In genomic region chr5:35159370-35159742, GRCh38 we compare ENCODE assay signal across 1 cellular context.
TF ChIP-seq lines count a peak whose summit lies in the region.

No MANE protein-coding gene starts in this region.

TF ChIP-seq in HepG2, 621 proteins besides CTCF, POLR2A, EP300 and RAD21 (continued from another document and continues in another):
- TF ChIP-seq ZUFSP (CRISPR knock-in tag; IDR thresholded peaks at IDR 0.05; ENCODE audit: borderline replicate concordance), result no peak
- TF ChIP-seq FOXA3 (CRISPR knock-in tag; IDR thresholded peaks at IDR 0.05), result peak; percentile 87
- TF ChIP-seq PPARG (CRISPR knock-in tag; conservative IDR thresholded peaks at IDR 0.05), result no peak
- TF ChIP-seq ZNF317 (CRISPR knock-in tag; IDR thresholded peaks at IDR 0.05), result no peak
- TF ChIP-seq ZSCAN12 (CRISPR knock-in tag; IDR thresholded peaks at IDR 0.05), result no peak
- TF ChIP-seq ASH2L (IDR thresholded peaks at IDR 0.05; ENCODE audit: insufficient read length, low read depth, low read length), result peak; percentile 27
- TF ChIP-seq ZGPAT (CRISPR knock-in tag; IDR thresholded peaks at IDR 0.05), result no peak
- no peak for TF ChIP-seq HOXA7 (CRISPR knock-in tag; IDR thresholded peaks at IDR 0.05)
- TF ChIP-seq TBX3 (IDR thresholded peaks at IDR 0.05; ENCODE audit: borderline replicate concordance), result no peak
- no peak for TF ChIP-seq ARNT (IDR thresholded peaks at IDR 0.05)
- TF ChIP-seq XRCC5 (optimal IDR thresholded peaks at IDR 0.05; ENCODE audit: low read length), result no peak
- no peak for TF ChIP-seq THRA (CRISPR knock-in tag; IDR thresholded peaks at IDR 0.05; ENCODE audit: borderline replicate concordance)
- no peak for TF ChIP-seq TP53 (CRISPR knock-in tag; conservative IDR thresholded peaks at IDR 0.05)
- no peak for TF ChIP-seq ZBTB33 (CRISPR knock-in tag; IDR thresholded peaks at IDR 0.05)
- no peak for TF ChIP-seq ZNF7 (CRISPR knock-in tag; IDR thresholded peaks at IDR 0.05)
- no peak for TF ChIP-seq PRMT3 (CRISPR knock-in tag; IDR thresholded peaks at IDR 0.05; ENCODE audit: borderline replicate concordance, low read depth)
- TF ChIP-seq ZNF136 (CRISPR knock-in tag; IDR thresholded peaks at IDR 0.05; ENCODE audit: low read depth), result peak; percentile 66; the same call in 1 of the 2 replicates
- TF ChIP-seq CBX5 (CRISPR knock-in tag; IDR thresholded peaks at IDR 0.05; ENCODE audit: borderline replicate concordance), result no peak
- TF ChIP-seq ARID2 (CRISPR knock-in tag; IDR thresholded peaks at IDR 0.05; ENCODE audit: borderline replicate concordance), result no peak
- no peak for TF ChIP-seq ZNF678 (CRISPR knock-in tag; IDR thresholded peaks at IDR 0.05)
- no peak for TF ChIP-seq PAF1 (CRISPR knock-in tag; IDR thresholded peaks at IDR 0.05)
- TF ChIP-seq LBX2 (CRISPR knock-in tag; IDR thresholded peaks at IDR 0.05; ENCODE audit: borderline replicate concordance), result no peak
- no peak for TF ChIP-seq ZNF580 (CRISPR knock-in tag; IDR thresholded peaks at IDR 0.05; ENCODE audit: borderline replicate concordance, low read depth)
- no peak for TF ChIP-seq ZNF546 (CRISPR knock-in tag; conservative IDR thresholded peaks at IDR 0.05)
- no peak for TF ChIP-seq ZKSCAN1 (IDR thresholded peaks at IDR 0.05; ENCODE audit: low read length)
- TF ChIP-seq ZNF710 (CRISPR knock-in tag; IDR thresholded peaks at IDR 0.05; ENCODE audit: borderline replicate concordance), result no peak
- peak; percentile 91; the same call in 1 of the 2 replicates for TF ChIP-seq HOMEZ (CRISPR knock-in tag; IDR thresholded peaks at IDR 0.05; ENCODE audit: low read depth)
- TF ChIP-seq FOXO4 (CRISPR knock-in tag; conservative IDR thresholded peaks at IDR 0.05), result no peak
- TF ChIP-seq PLSCR1 (CRISPR knock-in tag; IDR thresholded peaks at IDR 0.05; ENCODE audit: borderline replicate concordance), result no peak
- no peak for TF ChIP-seq AGO2 (optimal IDR thresholded peaks at IDR 0.05; ENCODE audit: low read depth, low read length)
- no peak for TF ChIP-seq ZC3H13 (CRISPR knock-in tag; IDR thresholded peaks at IDR 0.05)
- TF ChIP-seq ZNF784 (CRISPR knock-in tag; IDR thresholded peaks at IDR 0.05; ENCODE audit: borderline replicate concordance), result no peak
- TF ChIP-seq GPN1 (CRISPR knock-in tag; IDR thresholded peaks at IDR 0.05; ENCODE audit: borderline replicate concordance), result no peak
- TF ChIP-seq MXI1 (IDR thresholded peaks at IDR 0.05; ENCODE audit: borderline replicate concordance, low read depth, low read length), result no peak
- peak; percentile 47; the same call in 1 of the 2 replicates for TF ChIP-seq PITX1 (CRISPR knock-in tag; IDR thresholded peaks at IDR 0.05)
- TF ChIP-seq DBP (CRISPR knock-in tag; IDR thresholded peaks at IDR 0.05; ENCODE audit: not compliant biosample characterization), result no peak
- TF ChIP-seq ZNF343 (CRISPR knock-in tag; IDR thresholded peaks at IDR 0.05), result no peak
- TF ChIP-seq ZNF879 (CRISPR knock-in tag; IDR thresholded peaks at IDR 0.05), result no peak
- no peak for TF ChIP-seq ZFP62 (CRISPR knock-in tag; IDR thresholded peaks at IDR 0.05)
- TF ChIP-seq ZNF382 (CRISPR knock-in tag; IDR thresholded peaks at IDR 0.05; ENCODE audit: borderline replicate concordance), result no peak
- TF ChIP-seq SOX13 (IDR thresholded peaks at IDR 0.05), result no peak
- peak in 1 of 2 experiments; percentile 71; a peak in 2 of 4 replicates for TF ChIP-seq SOX13 (CRISPR knock-in tag; conservative IDR thresholded peaks at IDR 0.05 in 1 of 2, IDR thresholded peaks at IDR 0.05 in 1 of 2)
- TF ChIP-seq ZNF644 (CRISPR knock-in tag; IDR thresholded peaks at IDR 0.05; ENCODE audit: low read depth), result no peak
- no peak for TF ChIP-seq MLX (CRISPR knock-in tag; IDR thresholded peaks at IDR 0.05)
- no peak for TF ChIP-seq ZNF282 (IDR thresholded peaks at IDR 0.05; ENCODE audit: partially characterized antibody)
- TF ChIP-seq BHLHE40 (IDR thresholded peaks at IDR 0.05; ENCODE audit: low read length), result no peak
- no peak for TF ChIP-seq HNF1B (CRISPR knock-in tag; IDR thresholded peaks at IDR 0.05)
